ENCODE assay signal across 19 cellular contexts in the genomic region with DNA sequence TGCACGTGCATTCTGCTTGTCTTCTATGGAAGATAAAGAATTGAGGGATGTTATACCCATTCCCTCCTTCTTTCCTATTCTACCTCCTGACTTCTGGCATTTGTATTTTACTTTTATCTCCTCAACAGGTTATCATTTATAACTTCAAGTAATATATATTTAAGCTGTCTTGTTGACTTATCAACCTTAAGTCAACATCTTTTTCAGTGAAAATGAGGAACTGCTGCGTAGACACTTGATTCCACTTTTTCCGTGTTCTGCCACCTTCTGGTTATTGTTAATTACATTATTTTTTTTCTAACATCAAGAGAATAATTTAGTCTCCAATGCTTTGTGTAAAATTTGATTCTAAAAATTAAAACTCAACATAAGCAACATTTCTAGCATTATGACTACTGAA.
"Had no signal": no experiment of that assay in that cellular context is flagged by ENCODE, and none has a peak within 500 bp of the region (broad histone marks: within the 10 kb centered on the region; RNA-seq: fewer than 3 reads in every experiment).

No MANE protein-coding gene starts in this region.

- H3K9me3 ChIP-seq: esophagus muscularis mucosa, gastrocnemius medialis, heart right ventricle, pancreas had no signal

- H3K4me3 ChIP-seq: esophagus muscularis mucosa, gastrocnemius medialis, heart right ventricle, pancreas, smooth muscle cell had no signal

- H3K27ac Mint-ChIP-seq: dendritic cell treated with granulocyte-macrophage colony-stimulating factor and Interleukin-4, amounts not matched to agents 40 ng/mL and 50 ng/mL, for 4 days; effector memory CD8-positive, alpha-beta T cell; immature natural killer cell; nephron; progenitor cell of endocrine pancreas had no signal

- H3K36me3 ChIP-seq: esophagus muscularis mucosa, gastrocnemius medialis, heart right ventricle, pancreas had no signal

- H3K27me3 Mint-ChIP-seq: dendritic cell treated with granulocyte-macrophage colony-stimulating factor and Interleukin-4, amounts not matched to agents 40 ng/mL and 50 ng/mL, for 4 days; effector memory CD8-positive, alpha-beta T cell; naive B cell; progenitor cell of endocrine pancreas had no signal

- H3K9me3 Mint-ChIP-seq: dendritic cell treated with granulocyte-macrophage colony-stimulating factor and Interleukin-4, amounts not matched to agents 40 ng/mL and 50 ng/mL, for 4 days; effector memory CD8-positive, alpha-beta T cell; nephron had no signal

- H3K36me3 Mint-ChIP-seq: immature natural killer cell, naive B cell had no signal

- ATAC-seq: effector memory CD8-positive, alpha-beta T cell; gastrocnemius medialis; heart right ventricle; left colon; pancreas; right cardiac atrium had no signal

- H3K27ac ChIP-seq: epithelial cell of prostate, esophagus muscularis mucosa, gastrocnemius medialis, heart right ventricle, pancreas had no signal

- H3K4me2 ChIP-seq: smooth muscle cell had no signal

- H3K4me3 Mint-ChIP-seq: dendritic cell treated with granulocyte-macrophage colony-stimulating factor and Interleukin-4, amounts not matched to agents 40 ng/mL and 50 ng/mL, for 4 days; effector memory CD8-positive, alpha-beta T cell; immature natural killer cell; naive B cell; nephron had no signal

- H3K4me1 Mint-ChIP-seq: immature natural killer cell, naive B cell had no signal

- DNase-seq: effector memory CD8-positive, alpha-beta T cell; gastrocnemius medialis; heart right ventricle; immature natural killer cell; left colon; mesendoderm; naive B cell; occipital lobe; pancreas; right cardiac atrium; stimulated activated CD4-positive, alpha-beta T cell treated with anti-CD3 and anti-CD28 coated beads, Interleukin-2, amount 100 ng/mL, for 48 hours; stimulated activated naive CD4-positive, alpha-beta T cell treated with Interleukin-2 at 50 U/mL for 16 hours; trophoblast cell had no signal
